In the genomic region with DNA sequence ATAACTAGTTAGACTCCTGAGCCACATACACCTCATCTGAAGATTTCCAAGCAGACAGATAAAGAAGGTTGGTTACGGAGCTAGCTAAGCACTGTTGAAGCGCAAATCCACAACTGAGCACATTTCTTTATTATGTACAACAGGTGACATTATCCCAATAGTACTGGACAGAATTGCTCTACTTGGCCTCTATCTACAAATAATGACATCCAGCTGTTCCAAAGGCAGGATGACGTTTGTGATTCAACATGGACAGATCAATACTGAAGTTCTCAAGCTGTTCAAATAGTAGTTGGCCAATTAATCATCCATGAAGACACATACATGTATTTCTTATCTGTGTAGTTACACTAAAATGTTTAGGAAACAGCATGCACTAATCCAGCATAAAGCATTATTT, we compare ENCODE assay signal across 17 cellular contexts.
DNase-seq lines count a peak whose midpoint lies in the region; ATAC-seq and TF ChIP-seq lines count a peak whose summit lies in the region.
"Had no signal": no experiment of that assay in that cellular context is flagged by ENCODE, and none has a peak within 500 bp of the region (broad histone marks: within the 10 kb centered on the region; RNA-seq: fewer than 3 reads in every experiment).

No MANE protein-coding gene starts in this region.

- H3K27ac Mint-ChIP-seq in H9 (peak overlapping the region in 2 of 3 experiments; percentile 6 to 49; a peak in 1 of 7 replicates), nephron (peak overlapping the region; percentile 53 to 85 (median 77))

- H2AFZ ChIP-seq in H9 (ENCODE audit: low read length) = no peak overlapping the region

- no peak overlapping the region for H3K9ac ChIP-seq in H9 (ENCODE audit: extremely low read depth, insufficient read length, low read length)

- no peaks in the 10 kb centered on the region for H3K27me3 Mint-ChIP-seq in H9 (ENCODE audit: low read depth)
- no peaks in the 10 kb centered on the region for H3K27me3 Mint-ChIP-seq in nephron (ENCODE audit: low read depth)
- H3K27me3 Mint-ChIP-seq: CD4-positive, CD25-positive, alpha-beta regulatory T cell had no signal

- no peak for ATAC-seq in HG03469 (IDR thresholded peaks at IDR 0.05; ENCODE audit: unreplicated experiment)

- H2BK12ac ChIP-seq in H9 (ENCODE audit: insufficient read length, low read depth, low read length) = no peak overlapping the region

- H3K9me3 Mint-ChIP-seq in H9 (no peaks in the 10 kb centered on the region), nephron (no peaks in the 10 kb centered on the region)
- H3K9me3 Mint-ChIP-seq: CD4-positive, CD25-positive, alpha-beta regulatory T cell had no signal

- H3T11ph ChIP-seq in H9 (ENCODE audit: low read length) = no peak overlapping the region

- no peak overlapping the region for H2BK15ac ChIP-seq in H9 (ENCODE audit: low read depth, low read length)

- no peak overlapping the region for H2AK5ac ChIP-seq in H9 (ENCODE audit: insufficient read length, low read length)

- H4K20me1 ChIP-seq in H9 (ENCODE audit: control insufficient read depth, insufficient read depth, insufficient read length) = no peaks in the 10 kb centered on the region

- H2BK120ac ChIP-seq in H9 (ENCODE audit: low read depth, low read length, poor library complexity, severe bottlenecking) = no peak overlapping the region

- no peak overlapping the region for H3K56ac ChIP-seq in H9 (ENCODE audit: insufficient read length, low read depth, low read length)

- DNase-seq in H9 = no peak
- DNase-seq in NCI-H774 (lab: John Stamatoyannopoulos, UW) = peak; percentile 13
- no peak for DNase-seq in ascending aorta (ENCODE audit: low spot score in 2 of 2)
- DNase-seq in NCI-H128 (lab: John Stamatoyannopoulos, UW; ENCODE audit: unreplicated experiment) = no peak
- DNase-seq in stimulated activated CD4-positive, alpha-beta T cell treated with anti-CD3 and anti-CD28 coated beads, Interleukin-4, amount 100 ng/mL, for 24 hours = no peak
- no peak for DNase-seq in stimulated activated CD4-positive, alpha-beta T cell treated with anti-CD3 and anti-CD28 coated beads, Interleukin-2, amount 100 ng/mL, for 48 hours
- DNase-seq: AML-193; CD4-positive, CD25-positive, alpha-beta regulatory T cell; DMS79 treated with DMSO at 0.1 percent for 48 hours; GDM1; NCI-H1436; NCI-H226; NCI-H69; SIG-M5; SW 1271 had no signal

- no peak overlapping the region for H4K5ac ChIP-seq in H9 (ENCODE audit: insufficient read length, low read depth, low read length)

- H3K79me1 ChIP-seq in H9 (ENCODE audit: insufficient read depth, low read depth, low read length, poor library complexity, severe bottlenecking) = no peaks in the 10 kb centered on the region

- H3K9me3 ChIP-seq in H9 (ENCODE audit: control insufficient read depth, low read depth, low read length) (no peaks in the 10 kb centered on the region), ascending aorta (no peaks in the 10 kb centered on the region)

- no peak overlapping the region for H4K8ac ChIP-seq in H9 (replicated peaks; ENCODE audit: insufficient read length, low read depth, low read length)

- no peak overlapping the region for H4K91ac ChIP-seq in H9 (ENCODE audit: insufficient read length, low read depth, low read length)

- no peaks in the 10 kb centered on the region for H3K23me2 ChIP-seq in H9 (ENCODE audit: insufficient read length, low read depth, low read length, poor library complexity, severe bottlenecking)

- WGBS in H9 (ENCODE audit: extremely low coverage, insufficient read length, low lambda C conversion rate) = no CpG with 5 or more reads among the region's 3 CpGs

- no peak overlapping the region for H3K27ac ChIP-seq in H9 (ENCODE audit: insufficient read length, low read depth, low read length)
- H3K27ac ChIP-seq in ascending aorta = peak overlapping the region; percentile 50 to 96

- H3K4me3 ChIP-seq in ascending aorta = no peak overlapping the region

- H3K36me3 Mint-ChIP-seq in H9 (ENCODE audit: insufficient read depth in 1 of 3, low read depth in 3 of 3) = peaks cover 0 to 8% (median 2%) of the 10 kb centered on the region in 3 experiments; a peak in 4 of 7 replicates
- H3K36me3 Mint-ChIP-seq in nephron (ENCODE audit: low read depth) = peaks cover 40% of the 10 kb centered on the region

- no peaks in the 10 kb centered on the region for H3K36me3 ChIP-seq in ascending aorta

- H3K4me3 Mint-ChIP-seq in H9 (no peak overlapping the region), nephron (no peak overlapping the region)
- H3K4me3 Mint-ChIP-seq: CD4-positive, CD25-positive, alpha-beta regulatory T cell had no signal

- H3K27me3 ChIP-seq in H9 (ENCODE audit: insufficient read depth, low read length) (no peaks in the 10 kb centered on the region), ascending aorta (no peaks in the 10 kb centered on the region)

- no peaks in the 10 kb centered on the region for H3K79me2 ChIP-seq in H9 (ENCODE audit: insufficient read depth, low read length)

- no peak overlapping the region for H3K18ac ChIP-seq in H9 (ENCODE audit: insufficient read length, low read depth, low read length)

- no peak overlapping the region for H2BK20ac ChIP-seq in H9 (ENCODE audit: low read depth, low read length, poor library complexity, severe bottlenecking)

- H3K4me1 ChIP-seq in H9 (ENCODE audit: insufficient read depth, low read length) (no peaks in the 10 kb centered on the region; the same call in 1 of the 2 replicates), ascending aorta (peaks cover 7 to 60% of the 10 kb centered on the region in 2 donors)

- intact Hi-C loops in ascending aorta (cut with DNase I) = no loop called here

- H3K4ac ChIP-seq in H9 (ENCODE audit: low read depth, low read length) = no peak overlapping the region

- TF ChIP-seq CTCF in H9 (conservative IDR thresholded peaks at IDR 0.05) (no peak), ascending aorta (IDR thresholded peaks at IDR 0.05) (no peak), nephron (IDR thresholded peaks at IDR 0.05; ENCODE audit: unreplicated experiment in 3 of 3) (no peak)

- no peak overlapping the region for H3K4me2 ChIP-seq in H9 (ENCODE audit: insufficient read depth, insufficient read length, low read length)

- no peak overlapping the region for H2BK5ac ChIP-seq in H9 (ENCODE audit: insufficient read length, low read length)

- H3K14ac ChIP-seq in H9 (ENCODE audit: insufficient read depth, low read length) = no peak overlapping the region

- H3K23ac ChIP-seq in H9 (ENCODE audit: insufficient read length, low read depth, low read length) = no peak overlapping the region

- H3K4me1 Mint-ChIP-seq in H9 = peaks cover 55 to 61% of the 10 kb centered on the region in 2 experiments
- peaks cover 52% of the 10 kb centered on the region for H3K4me1 Mint-ChIP-seq in nephron
